32 cellular contexts compared by ENCODE assay signal in genomic region chr4:154222875-154223274, GRCh38.
"Had no signal": no experiment of that assay in that cellular context is flagged by ENCODE, and none has a peak within 500 bp of the region (broad histone marks: within the 10 kb centered on the region; RNA-seq: fewer than 3 reads in every experiment).

No MANE protein-coding gene starts in this region.

- H3K36me3 ChIP-seq: ascending aorta, cardiac muscle cell, WERI-Rb-1 had no signal

- DNase-seq: activated CD4-positive, alpha-beta memory T cell treated with anti-CD3 and anti-CD28 coated beads, Interleukin-2, amount 10 ng/mL, durations not matched to agents 7 days and 5 days; activated CD4-positive, alpha-beta T cell treated with anti-CD3 and anti-CD28 coated beads for 1 hour; activated CD4-positive, alpha-beta T cell treated with anti-CD3 and anti-CD28 coated beads for 36 hours; activated CD4-positive, alpha-beta T cell treated with anti-CD3 and anti-CD28 coated beads for 48 hours; activated CD4-positive, alpha-beta T cell treated with anti-CD3 and anti-CD28 coated beads, Interleukin-2, amount 10 ng/mL, durations not matched to agents 7 days and 5 days; activated CD4-positive, alpha-beta T cell treated with anti-CD3 and anti-CD28 coated beads, Interleukin-2, amount 50 U/mL, for 48 hours; activated CD4-positive, CD25-positive, alpha-beta regulatory T cell; activated CD8-positive, alpha-beta memory T cell treated with anti-CD3 and anti-CD28 coated beads for 24 hours; activated CD8-positive, alpha-beta memory T cell treated with anti-CD3 and anti-CD28 coated beads, Interleukin-2, amount 10 ng/mL, durations not matched to agents 7 days and 5 days; activated CD8-positive, alpha-beta memory T cell treated with anti-CD3 and anti-CD28 coated beads, Interleukin-2, amount 50 U/mL, for 48 hours; activated CD8-positive, alpha-beta T cell treated with anti-CD3 and anti-CD28 coated beads, Interleukin-2, amount 10 ng/mL, durations not matched to agents 7 days and 5 days; activated effector memory CD4-positive, alpha-beta T cell treated with Interleukin-2 at 50 U/mL for 16 hours; activated gamma-delta T cell; activated naive CD4-positive, alpha-beta T cell treated with anti-CD3 and anti-CD28 coated beads, Interleukin-2, amount 10 ng/mL, durations not matched to agents 7 days and 5 days; activated naive CD4-positive, alpha-beta T cell treated with Interleukin-2 at 50 U/mL for 16 hours; activated naive CD8-positive, alpha-beta T cell treated with anti-CD3 and anti-CD28 coated beads, Interleukin-2, amount 10 ng/mL, durations not matched to agents 7 days and 5 days; activated naive CD8-positive, alpha-beta T cell treated with anti-CD3 and anti-CD28 coated beads, Interleukin-2, amount 50 U/mL, for 24 hours; activated T-cell treated with anti-CD3 and anti-CD28 coated beads, Interleukin-2, amount 50 U/mL, for 24 hours; activated T-cell treated with anti-CD3 and anti-CD28 coated beads, Interleukin-2, amount 50 U/mL, for 48 hours; amygdala; anterior cingulate cortex; caudate nucleus; cerebellar nuclear complex; T-helper 1 cell; T-helper 2 cell; T-helper 9 cell; WERI-Rb-1 had no signal

- H3K27ac ChIP-seq: ascending aorta, cardiac muscle cell, WERI-Rb-1 had no signal

- FAIRE-seq: bronchial epithelial cell had no signal

- H3K4me3 ChIP-seq: ascending aorta, cardiac muscle cell had no signal

- ATAC-seq: activated CD4-positive, alpha-beta T cell treated with anti-CD3 and anti-CD28 coated beads for 36 hours; activated CD4-positive, CD25-positive, alpha-beta regulatory T cell treated with anti-CD3 and anti-CD28 coated beads, Interleukin-2, amount 50 U/mL, for 24 hours; activated CD8-positive, alpha-beta memory T cell treated with anti-CD3 and anti-CD28 coated beads, Interleukin-2, amount 10 ng/mL, durations not matched to agents 7 days and 5 days; activated CD8-positive, alpha-beta T cell treated with anti-CD3 and anti-CD28 coated beads, Interleukin-2, amount 10 ng/mL, durations not matched to agents 7 days and 5 days; activated naive CD8-positive, alpha-beta T cell treated with anti-CD3 and anti-CD28 coated beads, Interleukin-2, amount 50 U/mL, for 24 hours; WTC11 had no signal

- H3K4me1 ChIP-seq: ascending aorta had no signal

- H3K27me3 ChIP-seq: ascending aorta, cardiac muscle cell had no signal
